ENCODE assay signal across 1 cellular context in the genomic region with DNA sequence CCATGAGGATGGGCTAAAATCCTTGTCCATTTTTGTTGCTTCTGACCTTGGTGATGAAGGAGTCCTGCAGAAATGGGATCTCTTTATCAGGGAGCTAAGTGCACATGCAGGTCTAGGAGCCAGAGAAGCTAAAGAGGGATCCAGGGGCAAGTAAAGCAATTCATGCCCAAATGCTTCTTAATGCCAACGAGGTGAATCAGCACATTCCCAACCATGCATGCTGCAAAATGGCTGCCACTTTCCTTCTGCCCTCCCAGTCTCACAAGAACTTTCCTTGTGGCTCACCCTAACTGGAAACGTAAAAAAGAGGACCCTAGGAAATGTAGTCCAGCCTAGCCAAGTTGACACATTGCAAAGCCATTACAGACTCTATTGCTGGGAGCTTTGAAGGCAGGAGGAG.
TF ChIP-seq lines count a peak whose summit lies in the region.

No MANE protein-coding gene starts in this region.

TF ChIP-seq in H1, 55 proteins besides CTCF, POLR2A, EP300 and RAD21:
- TF ChIP-seq TEAD4 (IDR thresholded peaks at IDR 0.05; ENCODE audit: low read depth, low read length) = 0 out of 2 replicates have a peak, but pooled peaks have one; percentile 9
- no peak for TF ChIP-seq JUND (IDR thresholded peaks at IDR 0.05; ENCODE audit: low read length)
- TF ChIP-seq POLR2AphosphoS5 (IDR thresholded peaks at IDR 0.05; ENCODE audit: low read depth, low read length) = no peak
- no peak for TF ChIP-seq SP1 (IDR thresholded peaks at IDR 0.05; ENCODE audit: low read depth, low read length)
- TF ChIP-seq JUN (IDR thresholded peaks at IDR 0.05; ENCODE audit: low read depth, low read length) = no peak
- TF ChIP-seq ATF2 (IDR thresholded peaks at IDR 0.05; ENCODE audit: low read length) = no peak
- no peak for TF ChIP-seq FOSL1 (IDR thresholded peaks at IDR 0.05; ENCODE audit: insufficient read depth, low read depth, low read length)
- TF ChIP-seq KDM5A (IDR thresholded peaks at IDR 0.05; ENCODE audit: low read length) = no peak
- no peak for TF ChIP-seq SIX5 (IDR thresholded peaks at IDR 0.05; ENCODE audit: low read depth, low read length)
- TF ChIP-seq MAFK (IDR thresholded peaks at IDR 0.05; ENCODE audit: low read depth, low read length) = peak; percentile 44; the same call in 1 of the 2 replicates
- no peak for TF ChIP-seq EZH2 (IDR thresholded peaks at IDR 0.05; ENCODE audit: low read depth, low read length, severe bottlenecking)
- TF ChIP-seq SP2 (IDR thresholded peaks at IDR 0.05; ENCODE audit: low read length) = no peak
- TF ChIP-seq SUZ12 (IDR thresholded peaks at IDR 0.05; ENCODE audit: low read length) = no peak
